In the genomic region with DNA sequence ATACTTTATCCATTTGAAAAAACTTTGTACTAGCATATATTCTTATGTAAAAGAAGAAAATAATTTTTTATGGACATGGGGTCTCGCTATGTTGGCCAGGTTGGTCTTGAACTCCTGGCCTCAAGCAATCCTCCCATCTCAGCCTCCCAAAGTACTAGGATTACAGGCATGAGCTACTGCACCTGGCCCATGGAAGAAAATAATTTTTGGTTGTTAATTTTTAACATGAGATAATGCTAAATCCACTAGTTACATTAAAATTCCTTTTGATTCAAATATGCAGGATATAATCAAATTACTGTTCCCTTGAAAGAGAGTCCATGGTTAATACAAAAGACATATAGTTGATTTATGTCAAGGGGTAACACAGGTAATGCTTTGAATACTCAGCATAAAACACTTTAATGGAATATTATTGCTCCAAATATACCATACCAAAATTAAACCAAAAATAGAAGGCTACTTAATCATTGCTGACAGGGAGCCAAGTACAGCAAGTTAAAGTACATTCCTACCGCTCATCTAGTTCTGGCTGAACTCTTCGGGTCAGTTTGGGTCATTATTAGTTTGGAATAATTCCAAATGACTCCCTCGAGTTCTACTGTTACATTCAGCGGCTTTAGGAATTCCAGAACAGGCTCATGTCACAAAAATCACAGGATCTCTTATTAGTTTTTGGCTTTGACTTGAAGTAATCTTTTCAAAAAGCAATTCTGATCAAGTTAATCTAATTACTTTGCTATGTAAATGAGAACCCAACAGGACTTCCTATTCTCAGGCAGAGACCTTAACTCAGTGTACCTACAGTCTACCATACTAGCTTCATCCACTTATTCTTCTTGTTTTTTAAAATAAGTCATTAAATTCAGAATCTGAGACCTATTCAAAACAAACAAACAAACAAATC, we compare ENCODE assay signal across 8 cellular contexts. TPM values are rescaled to one million over a fixed set of nuclear protein-coding genes. Genes with fewer than 3 reads are reported as not detected.
DNase-seq lines count a peak whose midpoint lies in the region; ATAC-seq, FAIRE-seq and TF ChIP-seq lines count a peak whose summit lies in the region.

No MANE protein-coding gene starts in this region.

- H3K36me3 ChIP-seq in bronchial epithelial cell (ENCODE audit: control insufficient read depth, insufficient read depth, low read length) (no peaks in the 10 kb centered on the region), right lobe of liver (no peaks in the 10 kb centered on the region), colonic mucosa (no peaks in the 10 kb centered on the region)

- H3K4me1 Mint-ChIP-seq in type B pancreatic cell (ENCODE audit: unreplicated experiment), result peaks cover 49% of the 10 kb centered on the region
- H3K4me1 Mint-ChIP-seq in activated T-helper 2 cell treated with anti-CD3 and anti-CD28 coated beads, Interferon-gamma antibody, Interleukin-2, Interleukin-4, amounts not matched to agents 10 μg/mL and 5 μg/mL and 100 μg/mL, durations not matched to agents 14 hours and 24 hours and 36 hours (ENCODE audit: low read depth), result peaks cover 36% of the 10 kb centered on the region

- TF ChIP-seq POLR2A in right lobe of liver (IDR thresholded peaks at IDR 0.05), result no peak

- peak; percentile 22 for DNase-seq in HS-5 (ENCODE audit: low read depth)
- peak; percentile 51 for DNase-seq in bronchial epithelial cell (ENCODE audit: low read depth)
- DNase-seq in right lobe of liver, result no peak
- no peak for DNase-seq in type B pancreatic cell (ENCODE audit: extremely low spot score, unreplicated experiment)
- no peak for DNase-seq in activated T-helper 2 cell treated with anti-CD3 and anti-CD28 coated beads, Interferon-gamma antibody, Interleukin-2, Interleukin-4, amounts not matched to agents 10 μg/mL and 5 μg/mL and 100 μg/mL, durations not matched to agents 14 hours and 24 hours and 36 hours (ENCODE audit: low spot score)
- no peak for DNase-seq in colonic mucosa
- DNase-seq in stimulated activated CD4-positive, alpha-beta T cell treated with anti-CD3 and anti-CD28 coated beads, Interleukin-12 subunit alpha, Interleukin-12 subunit beta, amount 100 ng/mL, for 4 hours, result no peak
- no peak for DNase-seq in GM13976 (ENCODE audit: low spot score)

- H3K9me3 ChIP-seq in right lobe of liver, result no peaks in the 10 kb centered on the region
- H3K9me3 ChIP-seq in colonic mucosa, result no peaks in the 10 kb centered on the region

- in situ Hi-C loops in GM13976 (cut with MboI; ENCODE audit: low sequenced_read_pairs, unreplicated experiment), result no loop called here

- intact Hi-C loops in right lobe of liver (cut with DNase I), result no loop called here
- intact Hi-C loops in activated T-helper 2 cell treated with anti-CD3 and anti-CD28 coated beads, Interferon-gamma antibody, Interleukin-2, Interleukin-4, amounts not matched to agents 10 μg/mL and 5 μg/mL and 100 μg/mL, durations not matched to agents 14 hours and 24 hours and 36 hours (cut with micrococcal nuclease), result no loop called here
- intact Hi-C loops in colonic mucosa (cut with DNase I), result no loop called here

- peak; percentile 92 to 96 (median 94) for ATAC-seq in right lobe of liver

- peaks cover 13% of the 10 kb centered on the region for H3K36me3 Mint-ChIP-seq in type B pancreatic cell
- peaks cover 18% of the 10 kb centered on the region for H3K36me3 Mint-ChIP-seq in activated T-helper 2 cell treated with anti-CD3 and anti-CD28 coated beads, Interferon-gamma antibody, Interleukin-2, Interleukin-4, amounts not matched to agents 10 μg/mL and 5 μg/mL and 100 μg/mL, durations not matched to agents 14 hours and 24 hours and 36 hours (ENCODE audit: low read depth)

- no peak for FAIRE-seq in bronchial epithelial cell (lab: Jason Lieb, UNC)

- no peaks in the 10 kb centered on the region for H3K27me3 ChIP-seq in bronchial epithelial cell (ENCODE audit: control insufficient read depth, insufficient read depth, low read length)
- H3K27me3 ChIP-seq in right lobe of liver, result no peaks in the 10 kb centered on the region
- H3K27me3 ChIP-seq in colonic mucosa, result no peaks in the 10 kb centered on the region

- TF ChIP-seq CTCF in bronchial epithelial cell (IDR thresholded peaks at IDR 0.05; ENCODE audit: insufficient read depth, low read length, severe bottlenecking) (no peak), right lobe of liver (IDR thresholded peaks at IDR 0.05) (no peak), type B pancreatic cell (conservative IDR thresholded peaks at IDR 0.05) (no peak), colonic mucosa (IDR thresholded peaks at IDR 0.05) (no peak), GM13976 (IDR thresholded peaks at IDR 0.05; ENCODE audit: borderline replicate concordance, control extremely low read depth, extremely low read depth, insufficient read depth, missing control alignments) (no peak)

- H3K4me1 ChIP-seq in right lobe of liver, result peaks cover 0 to 40% (median 9%) of the 10 kb centered on the region in 4 donors
- peaks cover 7% of the 10 kb centered on the region for H3K4me1 ChIP-seq in colonic mucosa

- 35% methylated on average over 5 of the region's 5 CpGs for WGBS in right lobe of liver (ENCODE audit: insufficient coverage, low coverage, low lambda C conversion rate, missing lambda C conversion rate)

- H3K9me3 Mint-ChIP-seq in type B pancreatic cell, result peaks cover 4% of the 10 kb centered on the region
- peaks cover 7% of the 10 kb centered on the region for H3K9me3 Mint-ChIP-seq in activated T-helper 2 cell treated with anti-CD3 and anti-CD28 coated beads, Interferon-gamma antibody, Interleukin-2, Interleukin-4, amounts not matched to agents 10 μg/mL and 5 μg/mL and 100 μg/mL, durations not matched to agents 14 hours and 24 hours and 36 hours

- H3K9ac ChIP-seq in colonic mucosa (ENCODE audit: low read depth in 2 of 2, low read length in 2 of 2), result no peak overlapping the region

- H3K4me3 ChIP-seq in bronchial epithelial cell (ENCODE audit: low read depth, low read length) (no peak overlapping the region), right lobe of liver (no peak overlapping the region), colonic mucosa (no peak overlapping the region)

- peak overlapping the region; percentile 37 for H3K4me3 Mint-ChIP-seq in type B pancreatic cell
- no peak overlapping the region for H3K4me3 Mint-ChIP-seq in activated T-helper 2 cell treated with anti-CD3 and anti-CD28 coated beads, Interferon-gamma antibody, Interleukin-2, Interleukin-4, amounts not matched to agents 10 μg/mL and 5 μg/mL and 100 μg/mL, durations not matched to agents 14 hours and 24 hours and 36 hours (ENCODE audit: low read depth)

- peak overlapping the region in 2 of 3 donors; percentile 1 to 22 for H3K27ac ChIP-seq in right lobe of liver
- H3K27ac ChIP-seq in colonic mucosa, result no peak overlapping the region

- H3K27ac Mint-ChIP-seq in type B pancreatic cell, result peak overlapping the region; percentile 83
- H3K27ac Mint-ChIP-seq in activated T-helper 2 cell treated with anti-CD3 and anti-CD28 coated beads, Interferon-gamma antibody, Interleukin-2, Interleukin-4, amounts not matched to agents 10 μg/mL and 5 μg/mL and 100 μg/mL, durations not matched to agents 14 hours and 24 hours and 36 hours, result no peak overlapping the region

- no peaks in the 10 kb centered on the region for H3K27me3 Mint-ChIP-seq in type B pancreatic cell
- H3K27me3 Mint-ChIP-seq in activated T-helper 2 cell treated with anti-CD3 and anti-CD28 coated beads, Interferon-gamma antibody, Interleukin-2, Interleukin-4, amounts not matched to agents 10 μg/mL and 5 μg/mL and 100 μg/mL, durations not matched to agents 14 hours and 24 hours and 36 hours (ENCODE audit: low read depth), result peaks cover 3% of the 10 kb centered on the region

RNA-seq across cellular contexts. Expression of gene SOS2, which starts 6.1 kb away (rescaled TPM):
- 17.6 and 21.0 TPM in 2 replicates for total RNA-seq in bronchial epithelial cell
- 10 to 100 TPM in 3 of 6 experiments, 1 to 10 TPM in 3; 9.0 to 12.4 (median 10.3) TPM for total RNA-seq in right lobe of liver
- total RNA-seq in type B pancreatic cell (ENCODE audit: low replicate concordance), result 28.9 and 34.6 TPM in 2 replicates
- 17.0 and 20.7 TPM in 2 replicates for total RNA-seq in activated T-helper 2 cell treated with anti-CD3 and anti-CD28 coated beads, Interferon-gamma antibody, Interleukin-2, Interleukin-4, amounts not matched to agents 10 μg/mL and 5 μg/mL and 100 μg/mL, durations not matched to agents 14 hours and 24 hours and 36 hours
- total RNA-seq in colonic mucosa, result 10 to 100 TPM; 20.3 to 43.7 TPM

Comparison
In these comparisons a context has a peak if more than half of its experiments do, and no peak if none do; other contexts are left out.
1. DNase-seq: peak in HS-5 (single experiment) and bronchial epithelial cell (single experiment); none in right lobe of liver (0 of 3), type B pancreatic cell (single experiment), activated T-helper 2 cell treated with anti-CD3 and anti-CD28 coated beads, Interferon-gamma antibody, Interleukin-2, Interleukin-4, amounts not matched to agents 10 μg/mL and 5 μg/mL and 100 μg/mL, durations not matched to agents 14 hours and 24 hours and 36 hours (single experiment), colonic mucosa (single experiment), stimulated activated CD4-positive, alpha-beta T cell treated with anti-CD3 and anti-CD28 coated beads, Interleukin-12 subunit alpha, Interleukin-12 subunit beta, amount 100 ng/mL, for 4 hours (single experiment) and GM13976 (single experiment).